ENCODE assay signal across 9 cellular contexts in genomic region chr6:43509984-43510826, GRCh38. TPM values are rescaled to one million over a fixed set of nuclear protein-coding genes. Genes with fewer than 3 reads are reported as not detected.
DNase-seq lines count a peak whose midpoint lies in the region; ATAC-seq, FAIRE-seq and TF ChIP-seq lines count a peak whose summit lies in the region.
"Had no signal": no experiment of that assay in that cellular context is flagged by ENCODE, and none has a peak within 500 bp of the region (broad histone marks: within the 10 kb centered on the region; RNA-seq: fewer than 3 reads in every experiment).

LRRC73 (minus strand) TSS chr6:43510346; CDS start chr6:43509785, 561 bp downstream.

- FAIRE-seq in astrocyte (lab: Jason Lieb, UNC) (no peak), urothelium cell line (lab: Jason Lieb, UNC) (peak; percentile 91)
- FAIRE-seq: endometrium had no signal

- intact Hi-C loops in Calu3 (cut with micrococcal nuclease; ENCODE audit: unreplicated experiment) = no loop called here

- peak; percentile 52 for ATAC-seq in GM21529 (IDR thresholded peaks at IDR 0.05; ENCODE audit: unreplicated experiment)

- H3K27me3 Mint-ChIP-seq in Calu3 (ENCODE audit: unreplicated experiment) = peaks cover 27% of the 10 kb centered on the region
- H3K27me3 Mint-ChIP-seq in astrocyte (ENCODE audit: low read depth, unreplicated experiment) = peaks cover 19% of the 10 kb centered on the region

- H3K79me2 ChIP-seq in astrocyte (ENCODE audit: insufficient read depth, low read length) (peaks cover 18% of the 10 kb centered on the region), hepatocyte (peaks cover 9% of the 10 kb centered on the region)

- H4K20me1 ChIP-seq in astrocyte (ENCODE audit: insufficient read depth, low read length) (peaks cover 49% of the 10 kb centered on the region), hepatocyte (ENCODE audit: insufficient read depth, poor library complexity, severe bottlenecking) (peaks cover 6% of the 10 kb centered on the region)

- peaks cover 64% of the 10 kb centered on the region for H3K36me3 Mint-ChIP-seq in Calu3 (ENCODE audit: insufficient read depth, unreplicated experiment)
- peaks cover 10% of the 10 kb centered on the region for H3K36me3 Mint-ChIP-seq in astrocyte (ENCODE audit: low read depth, unreplicated experiment)

- peak within 1 kb of the TSS; percentile 79 for H3K9ac ChIP-seq in astrocyte (ENCODE audit: low read length)

- H3K27ac ChIP-seq in astrocyte (ENCODE audit: low read depth, low read length) = peak within 1 kb of the TSS; percentile 42
- no peak within 1 kb of the TSS for H3K27ac ChIP-seq in hepatocyte

- H2AFZ ChIP-seq in astrocyte (ENCODE audit: low read depth, low read length) = peak within 1 kb of the TSS; percentile 84
- peak within 1 kb of the TSS; percentile 8 for H2AFZ ChIP-seq in hepatocyte

- H3K36me3 ChIP-seq in MG63 = no peaks in the 10 kb centered on the region; the same call in 1 of the 2 replicates
- peaks cover 22% of the 10 kb centered on the region for H3K36me3 ChIP-seq in astrocyte (ENCODE audit: insufficient read depth, low read length)
- H3K36me3 ChIP-seq in hepatocyte (replicated peaks; ENCODE audit: insufficient read depth, low read depth) = no peaks in the 10 kb centered on the region

- H3K9me3 Mint-ChIP-seq in Calu3 (ENCODE audit: low read depth, unreplicated experiment) (no peaks in the 10 kb centered on the region), astrocyte (ENCODE audit: unreplicated experiment) (no peaks in the 10 kb centered on the region)

- 16% methylated on average over 55 of the region's 96 CpGs for WGBS in hepatocyte (ENCODE audit: low lambda C conversion rate, missing lambda C conversion rate)

- BruUV-seq in Calu3 (replicated peaks; lab: Mats Ljungman, UMichigan) = no TSS peak

- DNase-seq in Calu3 = peak; percentile 96
- peak; percentile 75 for DNase-seq in MG63
- peak; percentile 74 for DNase-seq in T-helper 9 cell
- DNase-seq in astrocyte (ENCODE audit: low read depth) = peak; percentile 59
- peak; percentile 93 for DNase-seq in hepatocyte (ENCODE audit: low spot score)
- peak; percentile 42 for DNase-seq in renal cortical epithelial cell (ENCODE audit: low read depth)
- DNase-seq in urothelium cell line (ENCODE audit: low spot score) = peak; percentile 91

- H3K4me3 ChIP-seq in MG63 (peak within 1 kb of the TSS; percentile 52), astrocyte (ENCODE audit: insufficient read depth, low read depth, low read length) (peak within 1 kb of the TSS; percentile 64), hepatocyte (peak within 1 kb of the TSS; percentile 38)

- H3K27ac Mint-ChIP-seq in Calu3 (ENCODE audit: unreplicated experiment) (peak within 1 kb of the TSS; percentile 86), astrocyte (ENCODE audit: unreplicated experiment) (no peak within 1 kb of the TSS)

- H3K4me3 Mint-ChIP-seq in Calu3 (ENCODE audit: low read depth, unreplicated experiment) (peak within 1 kb of the TSS; percentile 73), astrocyte (ENCODE audit: unreplicated experiment) (peak within 1 kb of the TSS; percentile 83)

- H3K9me2 ChIP-seq in hepatocyte (replicated peaks; ENCODE audit: insufficient read depth) = no peaks in the 10 kb centered on the region

- H3K4me1 ChIP-seq in astrocyte (ENCODE audit: insufficient read depth, low read length) = peaks cover 11% of the 10 kb centered on the region
- peaks cover 18% of the 10 kb centered on the region for H3K4me1 ChIP-seq in hepatocyte (ENCODE audit: insufficient read depth)

- H3K27me3 ChIP-seq in MG63 (no peaks in the 10 kb centered on the region), astrocyte (ENCODE audit: insufficient read depth, low read length) (no peaks in the 10 kb centered on the region), hepatocyte (peaks cover 12% of the 10 kb centered on the region)

- TF ChIP-seq CTCF in Calu3 (IDR thresholded peaks at IDR 0.05; ENCODE audit: unreplicated experiment) = no peak
- no peak for TF ChIP-seq CTCF in astrocyte (IDR thresholded peaks at IDR 0.05; ENCODE audit: insufficient read depth, low read depth, low read length)
- no peak for TF ChIP-seq CTCF in hepatocyte (IDR thresholded peaks at IDR 0.05; ENCODE audit: poor library complexity)

- H3K4me2 ChIP-seq in astrocyte (ENCODE audit: low read length) (peak within 1 kb of the TSS; percentile 95), hepatocyte (peak within 1 kb of the TSS; percentile 99)

- H3K9me3 ChIP-seq in MG63 (no peaks in the 10 kb centered on the region), astrocyte (ENCODE audit: insufficient read depth, low read depth, low read length) (no peaks in the 10 kb centered on the region), hepatocyte (ENCODE audit: low read depth) (no peaks in the 10 kb centered on the region)

- H3K4me1 Mint-ChIP-seq in Calu3 (ENCODE audit: low read depth, unreplicated experiment) = peaks cover 21% of the 10 kb centered on the region
- H3K4me1 Mint-ChIP-seq in astrocyte (ENCODE audit: low read depth, unreplicated experiment) = peaks cover 9% of the 10 kb centered on the region

- CTCF ChIA-PET in Calu3 (lab: Charles Lee) = interaction anchor here (1.0 to 1.4 kb wide), 4 partner anchors 13 to 338 kb away, joined by 3 to 4 read pairs (median 3); partner anchors contain the start of gene ABCC10

RNA-seq across cellular contexts. Expression of gene LRRC73, which starts in this region (rescaled TPM):
- total RNA-seq in Calu3 (2022) = 0.47 and 0.50 TPM in 2 replicates
- total RNA-seq in MG63 (2014; rRNA removed; shearing (Covaris generic); ENCODE audit: low replicate concordance) = 0.10 TPM in 1 of 2 replicates, not detected in the other
- total RNA-seq in astrocyte = 0.30 and 0.31 TPM in 2 replicates
- total RNA-seq in hepatocyte = 0.28 TPM in 1 of 2 replicates, not detected in the other
- polyA plus RNA-seq in hepatocyte = 0.07 and 0.22 TPM in 2 replicates
- 0.35 and 1.1 TPM in 2 replicates for total RNA-seq in renal cortical epithelial cell

Comparison
In these comparisons a context has a peak if more than half of its experiments do, and no peak if none do; other contexts are left out.
1. Peak in DNase-seq in Calu3; RNA of the gene not detected or under 1 TPM.
2. Peak in DNase-seq and H3K4me3 ChIP-seq in MG63; RNA of the gene not detected or under 1 TPM.
3. Peak in DNase-seq, H3K4me3 ChIP-seq, H3K27ac ChIP-seq, H3K9ac ChIP-seq and H3K4me2 ChIP-seq in astrocyte; RNA of the gene not detected or under 1 TPM.
4. Peak in DNase-seq, H3K4me3 ChIP-seq and H3K4me2 ChIP-seq in hepatocyte; RNA of the gene not detected or under 1 TPM.
5. DNase-seq: peak in every context shown above with its lines; median percentile 96 in Calu3; 93 in hepatocyte; 91 in urothelium cell line; 75 in MG63; 74 in T-helper 9 cell; 59 in astrocyte; 42 in renal cortical epithelial cell.